In genomic region chr22:50174382-50175190, GRCh38 we compare ENCODE assay signal across 17 cellular contexts. TPM values are rescaled to one million over a fixed set of nuclear protein-coding genes. Genes with fewer than 3 reads are reported as not detected.
"Had no signal": no experiment of that assay in that cellular context is flagged by ENCODE, and none has a peak within 500 bp of the region (broad histone marks: within the 10 kb centered on the region; RNA-seq: fewer than 3 reads in every experiment).

No MANE protein-coding gene starts in this region.

- H3K36me3 ChIP-seq: thoracic aorta, upper lobe of right lung had no signal

- H3K36me3 Mint-ChIP-seq: activated naive CD4-positive, alpha-beta T cell treated with anti-CD3 and anti-CD28 coated beads, Interleukin-2, amount 50 U/mL, for 72 hours; natural killer cell treated with Interleukin-12 subunit alpha and Interleukin-12 subunit beta and Interleukin-15 and Interleukin-18, amount 100 ng/mL, for 72 hours had no signal

- H3K27ac Mint-ChIP-seq: activated naive CD4-positive, alpha-beta T cell treated with anti-CD3 and anti-CD28 coated beads, Interleukin-2, amount 50 U/mL, for 72 hours; mesothelial cell of epicardium; natural killer cell treated with Interleukin-12 subunit alpha and Interleukin-12 subunit beta and Interleukin-15 and Interleukin-18, amount 100 ng/mL, for 72 hours had no signal

- H3K9me3 ChIP-seq: thoracic aorta, upper lobe of right lung had no signal

- ATAC-seq: activated CD4-positive, CD25-positive, alpha-beta regulatory T cell treated with anti-CD3 and anti-CD28 coated beads, Interleukin-2, amount 50 U/mL, for 24 hours; activated naive CD4-positive, alpha-beta T cell treated with anti-CD3 and anti-CD28 coated beads, Interleukin-2, amount 50 U/mL, for 72 hours; natural killer cell treated with Interleukin-12 subunit alpha and Interleukin-12 subunit beta and Interleukin-15 and Interleukin-18, amount 100 ng/mL, for 72 hours; upper lobe of right lung had no signal

- H3K4me3 Mint-ChIP-seq: mesothelial cell of epicardium; natural killer cell treated with Interleukin-12 subunit alpha and Interleukin-12 subunit beta and Interleukin-15 and Interleukin-18, amount 100 ng/mL, for 72 hours had no signal

- DNase-seq: activated CD8-positive, alpha-beta memory T cell treated with anti-CD3 and anti-CD28 coated beads for 24 hours; activated CD8-positive, alpha-beta memory T cell treated with anti-CD3 and anti-CD28 coated beads, Interleukin-2, amount 50 U/mL, for 48 hours; activated gamma-delta T cell treated with Interleukin-2 at 50 U/mL for 16 hours; amniotic stem cell; foreskin fibroblast; occipital lobe; retina; stimulated activated CD4-positive, alpha-beta T cell treated with anti-CD3 and anti-CD28 coated beads, Interleukin-4, amount 100 ng/mL, for 1 hour; upper lobe of right lung had no signal

- H3K9me3 Mint-ChIP-seq: activated naive CD4-positive, alpha-beta T cell treated with anti-CD3 and anti-CD28 coated beads, Interleukin-2, amount 50 U/mL, for 72 hours; mesothelial cell of epicardium; natural killer cell treated with Interleukin-12 subunit alpha and Interleukin-12 subunit beta and Interleukin-15 and Interleukin-18, amount 100 ng/mL, for 72 hours had no signal

- H3K4me3 ChIP-seq: dorsolateral prefrontal cortex, lung, thoracic aorta, upper lobe of right lung had no signal

RNA-seq across cellular contexts. Expression of gene PANX2, which starts 4.1 kb away (rescaled TPM):
- total RNA-seq: skeletal muscle tissue had no signal
